In genomic region chr3:121870710-121871109, GRCh38 we compare ENCODE assay signal across 21 cellular contexts.
"Had no signal": no experiment of that assay in that cellular context is flagged by ENCODE, and none has a peak within 500 bp of the region (broad histone marks: within the 10 kb centered on the region; RNA-seq: fewer than 3 reads in every experiment).

No MANE protein-coding gene starts in this region.

- H3K27me3 Mint-ChIP-seq: activated CD4-positive, alpha-beta T cell treated with anti-CD3 and anti-CD28 coated beads, Interleukin-2, amount 10 ng/mL, durations not matched to agents 24 days and 14 days; brain; T-helper 17 cell had no signal

- H3K27ac Mint-ChIP-seq: activated CD4-positive, alpha-beta T cell treated with anti-CD3 and anti-CD28 coated beads, Interleukin-2, amount 10 ng/mL, durations not matched to agents 24 days and 14 days; activated CD8-positive, alpha-beta T cell treated with anti-CD3 and anti-CD28 coated beads, Interleukin-2, amount 10 ng/mL, durations not matched to agents 7 days and 5 days; activated naive CD4-positive, alpha-beta T cell treated with anti-CD3 and anti-CD28 coated beads, Interleukin-2, amount 50 U/mL, for 72 hours; brain; immature natural killer cell; T-helper 17 cell had no signal

- H3K4me1 ChIP-seq: right lobe of liver, thyroid gland had no signal

- H3K36me3 ChIP-seq: ovary, right lobe of liver had no signal

- ATAC-seq: activated CD8-positive, alpha-beta T cell treated with anti-CD3 and anti-CD28 coated beads, Interleukin-2, amount 10 ng/mL, durations not matched to agents 7 days and 5 days; activated naive CD4-positive, alpha-beta T cell treated with anti-CD3 and anti-CD28 coated beads, Interleukin-2, amount 50 U/mL, for 72 hours; left cardiac atrium; right lobe of liver; T-helper 17 cell had no signal

- H3K27ac ChIP-seq: ovary, right lobe of liver, thyroid gland had no signal

- H3K27me3 ChIP-seq: ovary, right lobe of liver, thyroid gland had no signal

- H3K4me3 ChIP-seq: lung, ovary, right lobe of liver, smooth muscle cell, thyroid gland had no signal

- H3K4me3 Mint-ChIP-seq: activated CD4-positive, alpha-beta T cell treated with anti-CD3 and anti-CD28 coated beads, Interleukin-2, amount 10 ng/mL, durations not matched to agents 24 days and 14 days; activated CD8-positive, alpha-beta T cell treated with anti-CD3 and anti-CD28 coated beads, Interleukin-2, amount 10 ng/mL, durations not matched to agents 7 days and 5 days; brain; immature natural killer cell; T-helper 17 cell had no signal

- DNase-seq: activated CD4-positive, alpha-beta T cell treated with anti-CD3 and anti-CD28 coated beads, Interleukin-2, amount 10 ng/mL, durations not matched to agents 24 days and 14 days; activated CD4-positive, CD25-positive, alpha-beta regulatory T cell; activated CD8-positive, alpha-beta memory T cell treated with anti-CD3 and anti-CD28 coated beads, Interleukin-2, amount 50 U/mL, for 4 hours; activated CD8-positive, alpha-beta T cell treated with anti-CD3 and anti-CD28 coated beads, Interleukin-2, amount 10 ng/mL, durations not matched to agents 7 days and 5 days; activated effector memory CD4-positive, alpha-beta T cell treated with anti-CD3 and anti-CD28 coated beads, Interleukin-2, amount 50 U/mL, for 16 hours; activated T-cell treated with anti-CD3 and anti-CD28 coated beads, Interleukin-2, amount 50 U/mL, for 48 hours; cortex of kidney; effector CD8-positive, alpha-beta T cell; foreskin melanocyte; head of caudate nucleus; immature natural killer cell; left cardiac atrium; midbrain; ovary; right lobe of liver; T-helper 17 cell; thyroid gland had no signal

- H3K9me3 ChIP-seq: ovary, right lobe of liver, thyroid gland had no signal

- H3K9me3 Mint-ChIP-seq: activated naive CD4-positive, alpha-beta T cell treated with anti-CD3 and anti-CD28 coated beads, Interleukin-2, amount 50 U/mL, for 72 hours; brain; immature natural killer cell had no signal

- H3K4me1 Mint-ChIP-seq: activated CD4-positive, alpha-beta T cell treated with anti-CD3 and anti-CD28 coated beads, Interleukin-2, amount 10 ng/mL, durations not matched to agents 24 days and 14 days; brain; immature natural killer cell; T-helper 17 cell had no signal
